8 cellular contexts compared by ENCODE assay signal in the genomic region with DNA sequence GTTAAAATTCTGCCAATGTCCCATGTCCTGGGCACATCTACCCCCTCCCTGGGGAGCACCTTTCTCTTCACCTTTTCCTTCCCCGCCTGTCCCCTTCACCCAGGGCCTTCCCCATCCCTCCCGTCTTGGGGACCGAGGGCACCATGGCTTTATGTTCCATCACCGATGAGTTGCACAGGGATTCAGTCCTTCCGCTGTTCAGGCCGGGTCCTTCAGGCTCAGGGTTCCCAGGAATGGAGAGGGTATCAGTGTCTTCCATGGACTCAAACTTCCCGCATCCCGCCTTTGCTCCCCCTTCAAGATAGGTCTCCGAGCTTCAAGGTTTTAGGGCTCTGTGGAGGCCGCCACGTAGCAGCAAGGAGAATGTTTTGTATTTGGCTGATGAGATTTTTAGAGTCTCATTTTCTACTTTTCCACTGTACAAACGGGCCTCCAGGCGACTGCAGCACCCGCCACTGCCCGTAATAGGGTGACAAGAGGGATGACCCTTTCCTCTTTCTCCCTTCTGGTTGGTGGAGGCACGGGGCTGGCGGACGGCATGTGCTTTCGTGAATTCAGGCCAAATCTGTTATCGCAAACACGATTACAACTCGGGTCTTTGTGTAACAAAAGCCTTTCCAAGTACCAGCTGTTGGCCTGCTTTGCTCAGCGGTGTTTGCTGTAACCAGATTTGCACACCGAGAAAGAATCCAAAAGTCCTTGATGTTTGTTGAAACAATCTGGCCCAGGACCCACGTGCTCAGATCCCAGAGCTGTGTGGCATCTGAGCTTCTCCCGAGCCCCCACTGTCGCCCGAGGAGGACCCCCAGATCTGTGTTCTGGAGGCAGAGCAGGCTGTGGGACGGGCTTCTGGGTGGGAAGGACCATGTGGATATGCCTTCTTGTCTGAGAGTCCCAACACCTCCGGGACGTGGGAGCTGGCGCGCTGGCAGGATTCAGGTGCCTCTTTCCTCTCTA.
DNase-seq lines count a peak whose midpoint lies in the region; ATAC-seq and TF ChIP-seq lines count a peak whose summit lies in the region.

No MANE protein-coding gene starts in this region.

- H3K36me3 Mint-ChIP-seq in H9 (ENCODE audit: insufficient read depth in 1 of 3, low read depth in 3 of 3) (peaks cover 0 to 2% (median 0%) of the 10 kb centered on the region in 3 experiments; a peak in 1 of 7 replicates), T-cell (peaks cover 3% of the 10 kb centered on the region)

- no peak overlapping the region for H2BK5ac ChIP-seq in H9 (ENCODE audit: insufficient read length, low read length)

- no peak overlapping the region for H4K91ac ChIP-seq in H9 (ENCODE audit: insufficient read length, low read depth, low read length)

- no peak overlapping the region for H3K4ac ChIP-seq in H9 (ENCODE audit: low read depth, low read length)

- no peak overlapping the region for H2BK120ac ChIP-seq in H9 (ENCODE audit: low read depth, low read length, poor library complexity, severe bottlenecking)

- no peak overlapping the region for H2AFZ ChIP-seq in H9 (ENCODE audit: low read length)

- TF ChIP-seq EP300 in sigmoid colon (IDR thresholded peaks at IDR 0.05): no peak

- TF ChIP-seq POLR2A in sigmoid colon (IDR thresholded peaks at IDR 0.05): no peak

- H3K79me2 ChIP-seq in H9 (ENCODE audit: insufficient read depth, low read length): peaks cover 15% of the 10 kb centered on the region; the same call in 1 of the 2 replicates

- no peak overlapping the region for H4K5ac ChIP-seq in H9 (ENCODE audit: insufficient read length, low read depth, low read length)

- no peak overlapping the region for H3K23ac ChIP-seq in H9 (ENCODE audit: insufficient read length, low read depth, low read length)

- H3K27me3 Mint-ChIP-seq in H9 (ENCODE audit: low read depth): no peaks in the 10 kb centered on the region; the same call in 1 of the 2 replicates
- no peaks in the 10 kb centered on the region for H3K27me3 Mint-ChIP-seq in T-cell

- H3K9me3 ChIP-seq in H9 (ENCODE audit: control insufficient read depth, low read depth, low read length) (no peaks in the 10 kb centered on the region), sigmoid colon (no peaks in the 10 kb centered on the region)

- H3K56ac ChIP-seq in H9 (ENCODE audit: insufficient read length, low read depth, low read length): no peak overlapping the region

- H4K8ac ChIP-seq in H9 (replicated peaks; ENCODE audit: insufficient read length, low read depth, low read length): no peak overlapping the region

- DNase-seq in H9 (no peak), T-cell (no peak), foreskin fibroblast (peak; percentile 59 to 79), sigmoid colon (peak; percentile 78), MV-4-11 (lab: John Stamatoyannopoulos, UW) (no peak), NCI-H1930 (lab: John Stamatoyannopoulos, UW) (no peak)

- H3K4me3 ChIP-seq in foreskin fibroblast (ENCODE audit: low read depth in 1 of 2, low read length in 2 of 2) (peak overlapping the region; percentile 64 to 93), sigmoid colon (peak overlapping the region; percentile 10 to 99 (median 89))

- TF ChIP-seq CTCF in H9 (conservative IDR thresholded peaks at IDR 0.05): no peak
- no peak for TF ChIP-seq CTCF in foreskin fibroblast (IDR thresholded peaks at IDR 0.05; ENCODE audit: low read depth, low read length)
- TF ChIP-seq CTCF in sigmoid colon (IDR thresholded peaks at IDR 0.05): no peak

- peaks cover 13% of the 10 kb centered on the region for H3K79me1 ChIP-seq in H9 (ENCODE audit: insufficient read depth, low read depth, low read length, poor library complexity, severe bottlenecking)

- no peak overlapping the region; the same call in 1 of the 2 replicates for H3K14ac ChIP-seq in H9 (ENCODE audit: insufficient read depth, low read length)

- no peak overlapping the region for H3K4me2 ChIP-seq in H9 (ENCODE audit: insufficient read depth, insufficient read length, low read length)

- H3K27ac Mint-ChIP-seq in H9: peak overlapping the region in 2 of 3 experiments; percentile 68 to 90; a peak in 4 of 7 replicates
- peak overlapping the region; percentile 97 to 99 for H3K27ac Mint-ChIP-seq in T-cell

- no CpG with 5 or more reads among the region's 33 CpGs for WGBS in H9 (ENCODE audit: extremely low coverage, insufficient read length, low lambda C conversion rate)
- 80 to 81% methylated on average over 33 of the region's 33 CpGs for WGBS in sigmoid colon, 2 donors

- H3K4me1 ChIP-seq in H9 (ENCODE audit: insufficient read depth, low read length): peaks cover 18% of the 10 kb centered on the region; the same call in 1 of the 2 replicates
- peaks cover 0 to 85% (median 82%) of the 10 kb centered on the region in 4 donors for H3K4me1 ChIP-seq in sigmoid colon

- CTCF ChIA-PET in T-cell (lab: Charles Lee): interaction anchor here (0.5 to 1.2 kb wide), 6 partner anchors 23 to 707 kb away, joined by 3 to 7 read pairs (median 4); no protein-coding TSS in a partner anchor

- H3K9me3 Mint-ChIP-seq in H9 (no peaks in the 10 kb centered on the region), T-cell (no peaks in the 10 kb centered on the region)

- H2BK20ac ChIP-seq in H9 (ENCODE audit: low read depth, low read length, poor library complexity, severe bottlenecking): no peak overlapping the region

- intact Hi-C loops in sigmoid colon (cut with DNase I): no loop called here

- no peak overlapping the region for H2BK12ac ChIP-seq in H9 (ENCODE audit: insufficient read length, low read depth, low read length)

- no peak overlapping the region for H3K4me3 Mint-ChIP-seq in H9
- peak overlapping the region; percentile 92 to 100 (median 99) for H3K4me3 Mint-ChIP-seq in T-cell

- no peak overlapping the region for H2AK5ac ChIP-seq in H9 (ENCODE audit: insufficient read length, low read length)

- H3K4me1 Mint-ChIP-seq in H9: peaks cover 61 to 82% of the 10 kb centered on the region in 2 experiments
- peaks cover 81 to 85% (median 81%) of the 10 kb centered on the region in 3 donors for H3K4me1 Mint-ChIP-seq in T-cell

- H4K20me1 ChIP-seq in H9 (ENCODE audit: control insufficient read depth, insufficient read depth, insufficient read length): peaks cover 3% of the 10 kb centered on the region

- H3K27ac ChIP-seq in H9 (ENCODE audit: insufficient read length, low read depth, low read length) (no peak overlapping the region), sigmoid colon (peak overlapping the region; percentile 95 to 99 (median 99))

- no peak overlapping the region for H3K9ac ChIP-seq in H9 (ENCODE audit: extremely low read depth, insufficient read length, low read length)

- ATAC-seq in T-cell (replicated peaks in 1 of 4): no peak
- ATAC-seq in GM18861 (IDR thresholded peaks at IDR 0.05; ENCODE audit: unreplicated experiment): no peak
- no peak for ATAC-seq in GM18909 (IDR thresholded peaks at IDR 0.05; ENCODE audit: poor library complexity, unreplicated experiment)

- no peak overlapping the region for H2BK15ac ChIP-seq in H9 (ENCODE audit: low read depth, low read length)

- no peak overlapping the region for H3T11ph ChIP-seq in H9 (ENCODE audit: low read length)

- H3K23me2 ChIP-seq in H9 (ENCODE audit: insufficient read length, low read depth, low read length, poor library complexity, severe bottlenecking): peaks cover 11% of the 10 kb centered on the region

- no peaks in the 10 kb centered on the region for H3K27me3 ChIP-seq in H9 (ENCODE audit: insufficient read depth, low read length)
- H3K27me3 ChIP-seq in sigmoid colon: no peaks in the 10 kb centered on the region

- no peak overlapping the region for H3K18ac ChIP-seq in H9 (ENCODE audit: insufficient read length, low read depth, low read length)

- no peaks in the 10 kb centered on the region for H3K36me3 ChIP-seq in sigmoid colon

- POLR2A ChIA-PET in T-cell (lab: Charles Lee): interaction anchor here in 1 of 2 donors (0.6 kb wide), 1 partner anchor 210 kb away, joined by 4 read pairs; no protein-coding TSS in a partner anchor

Comparison
In these comparisons a context has a peak if more than half of its experiments do, and no peak if none do; other contexts are left out.
1. DNase-seq: peak in foreskin fibroblast (2 of 2) and sigmoid colon (single experiment); none in H9 (single experiment), T-cell (0 of 34), MV-4-11 (single experiment) and NCI-H1930 (0 of 2).
2. H3K4me3 Mint-ChIP-seq: peak in T-cell (3 of 3); none in H9 (0 of 2).